1 cellular context compared by ENCODE assay signal in the genomic region with DNA sequence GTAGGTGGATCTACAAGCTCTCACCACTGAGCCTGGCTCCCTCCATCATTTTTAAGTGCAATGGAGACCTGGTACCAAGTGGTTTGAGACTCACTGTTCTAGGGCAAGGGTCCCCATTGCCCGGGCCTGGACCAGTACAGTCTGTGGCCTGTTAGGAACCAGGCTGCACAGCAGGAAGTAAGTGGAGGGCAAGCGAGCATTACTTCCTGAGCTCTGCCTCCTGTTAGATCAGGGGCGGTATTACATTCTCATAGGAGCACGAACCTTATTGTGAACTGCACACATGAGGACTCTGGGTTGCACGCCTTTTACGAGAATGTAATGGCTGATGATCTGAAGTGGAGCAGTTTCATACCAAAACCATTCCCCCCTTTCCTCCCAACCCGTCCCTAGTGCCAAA.
TF ChIP-seq lines count a peak whose summit lies in the region.

No MANE protein-coding gene starts in this region.

TF ChIP-seq in GM12878, 131 proteins besides CTCF, POLR2A, EP300 and RAD21:
- TF ChIP-seq SMAD5 (IDR thresholded peaks at IDR 0.05; ENCODE audit: low read depth) (no peak), MYC (IDR thresholded peaks at IDR 0.05; ENCODE audit: insufficient read depth, insufficient read length, insufficient replicate concordance, low read length, severe bottlenecking) (no peak), MLLT1 (IDR thresholded peaks at IDR 0.05) (no peak), YY1 (IDR thresholded peaks at IDR 0.05; ENCODE audit: low read depth, low read length) (peak; percentile 34; the same call in 1 of the 2 replicates), LARP7 (IDR thresholded peaks at IDR 0.05) (no peak), ZNF592 (IDR thresholded peaks at IDR 0.05) (no peak), SMC3 (IDR thresholded peaks at IDR 0.05; ENCODE audit: borderline replicate concordance, low read length) (no peak), BMI1 (IDR thresholded peaks at IDR 0.05; ENCODE audit: borderline replicate concordance) (no peak), POLR2AphosphoS5 (IDR thresholded peaks at IDR 0.05; ENCODE audit: low read length) (no peak; the same call in 1 of the 2 replicates), ETV6 (conservative IDR thresholded peaks at IDR 0.05 in 1 of 2, IDR thresholded peaks at IDR 0.05 in 1 of 2; ENCODE audit: borderline replicate concordance in 1 of 2, low read depth in 1 of 2) (peak in 1 of 2 experiments; percentile 66; a peak in 2 of 4 replicates), BHLHE40 (IDR thresholded peaks at IDR 0.05; ENCODE audit: borderline replicate concordance in 1 of 2, low read depth in 2 of 2, low read length in 1 of 2) (no peak), NR2F1 (conservative IDR thresholded peaks at IDR 0.05) (no peak), ATF7 (IDR thresholded peaks at IDR 0.05; ENCODE audit: low read depth) (no peak), EGR1 (IDR thresholded peaks at IDR 0.05; ENCODE audit: borderline replicate concordance in 1 of 2, low read depth in 2 of 2, low read length in 2 of 2) (no peak), CBFB (IDR thresholded peaks at IDR 0.05; ENCODE audit: low read depth) (no peak), ZNF687 (IDR thresholded peaks at IDR 0.05) (peak; percentile 53; the same call in 1 of the 2 replicates), CHD4 (IDR thresholded peaks at IDR 0.05) (no peak)
- TF ChIP-seq, protein P1, sequence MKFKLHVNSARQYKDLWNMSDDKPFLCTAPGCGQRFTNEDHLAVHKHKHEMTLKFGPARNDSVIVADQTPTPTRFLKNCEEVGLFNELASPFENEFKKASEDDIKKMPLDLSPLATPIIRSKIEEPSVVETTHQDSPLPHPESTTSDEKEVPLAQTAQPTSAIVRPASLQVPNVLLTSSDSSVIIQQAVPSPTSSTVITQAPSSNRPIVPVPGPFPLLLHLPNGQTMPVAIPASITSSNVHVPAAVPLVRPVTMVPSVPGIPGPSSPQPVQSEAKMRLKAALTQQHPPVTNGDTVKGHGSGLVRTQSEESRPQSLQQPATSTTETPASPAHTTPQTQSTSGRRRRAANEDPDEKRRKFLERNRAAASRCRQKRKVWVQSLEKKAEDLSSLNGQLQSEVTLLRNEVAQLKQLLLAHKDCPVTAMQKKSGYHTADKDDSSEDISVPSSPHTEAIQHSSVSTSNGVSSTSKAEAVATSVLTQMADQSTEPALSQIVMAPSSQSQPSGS (IDR thresholded peaks at IDR 0.05; ENCODE audit: low read length), result no peak
